Comparison of ENCODE assay signal across 8 cellular contexts in genomic region chr20:64255361-64256281, GRCh38. TPM values are rescaled to one million over a fixed set of nuclear protein-coding genes. Genes with fewer than 3 reads are reported as not detected.
DNase-seq lines count a peak whose midpoint lies in the region; ATAC-seq and TF ChIP-seq lines count a peak whose summit lies in the region.

Gene PCMTD2, plus strand, starts transcription at chr20:64255748. Its CDS starts 4,218 bp downstream, at chr20:64259966.

- H3K4me3 Mint-ChIP-seq in chondrocyte (ENCODE audit: unreplicated experiment), result peak within 1 kb of the TSS; percentile 95

- H3K27me3 Mint-ChIP-seq in chondrocyte (ENCODE audit: low read depth), result peaks cover 9% of the 10 kb centered on the region

- peaks cover 31% of the 10 kb centered on the region for H3K4me1 Mint-ChIP-seq in chondrocyte (ENCODE audit: low read depth)

- H3K27ac Mint-ChIP-seq in chondrocyte (ENCODE audit: unreplicated experiment), result peak within 1 kb of the TSS; percentile 96

- peak; percentile 80 for ATAC-seq in GM19023 (IDR thresholded peaks at IDR 0.05; ENCODE audit: unreplicated experiment)
- ATAC-seq in HG03196 (IDR thresholded peaks at IDR 0.05; ENCODE audit: unreplicated experiment), result peak; percentile 72

- TF ChIP-seq CTCF in chondrocyte (IDR thresholded peaks at IDR 0.05), result peak; percentile 30

- no peaks in the 10 kb centered on the region for H3K36me3 Mint-ChIP-seq in chondrocyte (ENCODE audit: low read depth)

- no peaks in the 10 kb centered on the region for H3K9me3 Mint-ChIP-seq in chondrocyte (ENCODE audit: low read depth)

- DNase-seq in AG08396 (ENCODE audit: low spot score), result peak; percentile 99
- DNase-seq in NCI-H446 (lab: John Stamatoyannopoulos, UW), result peak; percentile 83 to 94
- peak; percentile 73 to 76 for DNase-seq in activated CD4-positive, alpha-beta T cell treated with anti-CD3 and anti-CD28 coated beads for 24 hours (ENCODE audit: low read depth in 2 of 2)
- DNase-seq in chondrocyte (ENCODE audit: low spot score), result no peak
- peak; percentile 76 for DNase-seq in kidney glomerular epithelial cell (lab: John Stamatoyannopoulos, UW)
- peak; percentile 67 for DNase-seq in stimulated activated CD4-positive, alpha-beta T cell treated with anti-CD3 and anti-CD28 coated beads, Interleukin-1b, Interleukin-23, amount 100 ng/mL, for 1 hour (ENCODE audit: low read depth in 2 of 2)

RNA-seq across cellular contexts. Expression of gene PCMTD2, which starts in this region (rescaled TPM):
- total RNA-seq in chondrocyte, result 31.5 to 48.2 TPM (median 38.1 TPM) in 3 replicates
